ENCODE assay signal across 8 cellular contexts in the genomic region with DNA sequence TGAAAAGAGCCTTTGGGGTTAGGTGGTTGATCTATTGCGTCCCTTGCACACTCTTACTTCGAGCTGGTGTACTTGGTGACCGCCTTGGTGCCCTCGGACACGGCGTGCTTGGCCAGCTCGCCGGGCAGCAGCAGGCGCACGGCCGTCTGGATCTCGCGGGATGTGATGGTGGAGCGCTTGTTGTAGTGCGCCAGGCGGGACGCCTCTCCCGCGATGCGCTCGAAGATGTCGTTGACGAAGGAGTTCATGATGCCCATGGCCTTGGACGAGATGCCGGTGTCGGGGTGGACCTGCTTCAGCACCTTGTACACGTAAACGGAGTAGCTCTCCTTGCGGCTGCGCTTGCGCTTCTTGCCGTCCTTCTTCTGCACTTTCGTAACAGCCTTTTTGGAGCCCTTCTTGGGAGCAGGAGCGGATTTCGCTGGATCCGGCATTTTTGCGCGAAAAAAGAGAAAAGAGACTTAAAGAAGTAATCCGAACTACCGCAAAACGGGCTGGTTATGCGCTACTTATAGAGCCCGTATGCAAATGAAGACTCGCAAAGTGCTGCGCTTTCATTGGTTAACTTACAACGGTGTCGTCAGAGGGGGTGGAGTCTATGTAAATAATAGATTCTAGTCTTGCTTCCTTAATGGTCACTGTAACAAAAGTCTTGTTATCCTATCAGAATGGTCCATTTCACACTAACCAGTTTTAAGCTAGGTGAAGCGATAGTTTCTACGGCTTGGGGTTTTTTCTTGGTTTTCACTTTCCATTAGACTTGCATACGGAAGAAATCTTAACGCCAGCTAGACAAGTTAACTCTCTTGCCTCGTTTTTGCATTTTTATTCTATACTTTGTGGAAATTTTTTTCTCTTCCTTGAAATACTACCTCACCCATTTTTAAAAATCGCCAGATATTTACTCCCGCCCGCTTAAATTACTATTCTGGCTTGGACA. TPM values are rescaled to one million over a fixed set of nuclear protein-coding genes. Genes with fewer than 3 reads are reported as not detected.
A peak's percentile ranks its signal among the peaks of the same experiment; 100 is the strongest.
DNase-seq lines count a peak whose midpoint lies in the region; ATAC-seq and TF ChIP-seq lines count a peak whose summit lies in the region.
"Not testable (repeated sequence)": the region's sequence is repeated elsewhere in the genome, so short reads cannot be mapped to it uniquely, and the experiment has no call there.

No MANE protein-coding gene starts in this region.

- peak; percentile 86 for DNase-seq in AG04450 (ENCODE audit: low read depth, low spot score)
- peak; percentile 94 for DNase-seq in NCI-H2227 (lab: John Stamatoyannopoulos, UW; ENCODE audit: unreplicated experiment)
- DNase-seq in cardiac fibroblast (ENCODE audit: low read depth in 2 of 2), result peak; percentile 94 to 95
- DNase-seq in inferior parietal cortex (ENCODE audit: extremely low spot score), result peak; percentile 97
- peak; percentile 69 for DNase-seq in smooth muscle cell of the brain vasculature (ENCODE audit: low read depth, low spot score)

- H3K4me3 ChIP-seq in AG04450 (ENCODE audit: low read depth, low read length) (peak overlapping the region; percentile 56), WI38 (ENCODE audit: low read depth, low read length) (peak overlapping the region; percentile 48), cardiac fibroblast (replicated peaks in 1 of 2; ENCODE audit: low read depth in 2 of 2, low read length in 2 of 2) (peak overlapping the region; percentile 41 to 49)

- CTCF ChIA-PET in AG04450 (lab: Charles Lee), result not testable (repeated sequence)

- peak overlapping the region; percentile 75 for H3K27ac ChIP-seq in AG04450 (ENCODE audit: low read depth, low read length)

- not testable (repeated sequence) for TF ChIP-seq CTCF in AG04450 (IDR thresholded peaks at IDR 0.05; ENCODE audit: low read depth, low read length); WI38 (IDR thresholded peaks at IDR 0.05; ENCODE audit: low read depth, low read length); cardiac fibroblast (IDR thresholded peaks at IDR 0.05; ENCODE audit: low read depth, low read length)

- H3K9me3 ChIP-seq in AG04450 (ENCODE audit: control insufficient read depth, insufficient read depth, low read length), result not testable (repeated sequence)

- ATAC-seq in GM18907 (IDR thresholded peaks at IDR 0.05; ENCODE audit: unreplicated experiment), result peak; percentile 78
- ATAC-seq in HG03159 (IDR thresholded peaks at IDR 0.05; ENCODE audit: unreplicated experiment), result peak; percentile 70

- H3K27me3 ChIP-seq in AG04450 (ENCODE audit: control insufficient read depth, insufficient read depth, low read length), result not testable (repeated sequence)

- POLR2A ChIA-PET in AG04450 (lab: Yijun Ruan, JAX), result not testable (repeated sequence)

RNA-seq across cellular contexts. Expression of gene FCGR1A, which starts 29.7 kb away (rescaled TPM):
- not detected in 2 replicates for polyA plus RNA-seq in AG04450 (2011; rRNA removed)
- not detected in 2 replicates for polyA minus RNA-seq in AG04450 (2011; rRNA and poly(A)+ RNA removed)

Comparison
In these comparisons a context has a peak if more than half of its experiments do, and no peak if none do; other contexts are left out.
1. Peak in every context shown above with its lines: DNase-seq, ATAC-seq, H3K4me3 ChIP-seq and H3K27ac ChIP-seq.